Comparison of ENCODE assay signal across 8 cellular contexts in genomic region chr15:66700802-66701421, GRCh38. TPM values are rescaled to one million over a fixed set of nuclear protein-coding genes. Genes with fewer than 3 reads are reported as not detected.
DNase-seq lines count a peak whose midpoint lies in the region; ATAC-seq, FAIRE-seq and TF ChIP-seq lines count a peak whose summit lies in the region.

No MANE protein-coding gene starts in this region.

- peaks cover 35% of the 10 kb centered on the region for H3K4me1 ChIP-seq in A549

- H3K4me3 ChIP-seq in A549 (peak overlapping the region; percentile 90), choroid plexus epithelial cell (ENCODE audit: low read depth, low read length) (peak overlapping the region; percentile 71)

- H3K4me2 ChIP-seq in A549: peak overlapping the region; percentile 97

- POLR2A ChIA-PET in A549 (lab: Yijun Ruan, JAX): interaction anchor here (0.6 to 7.3 kb wide), 15 partner anchors 10 to 196 kb away, joined by 3 to 94 read pairs (median 4); partner anchors contain the start of gene ZWILCH
- POLR2A ChIA-PET in activated CD4-positive, alpha-beta T cell treated with anti-CD3 and anti-CD28 coated beads for 36 hours (lab: Charles Lee): interaction anchor here (0.5 kb wide), 1 partner anchor 1578 kb away, joined by 3 read pairs; no protein-coding TSS in a partner anchor

- peak in 1 of 2 experiments; percentile 26; a peak in 2 of 5 replicates for TF ChIP-seq RAD21 in A549 (conservative IDR thresholded peaks at IDR 0.05 in 1 of 2, IDR thresholded peaks at IDR 0.05 in 1 of 2)

- ATAC-seq in A549: peak; percentile 62 to 73
- peak; percentile 67 for ATAC-seq in GM18867 (IDR thresholded peaks at IDR 0.05; ENCODE audit: unreplicated experiment)
- peak; percentile 48 for ATAC-seq in HG03196 (IDR thresholded peaks at IDR 0.05; ENCODE audit: unreplicated experiment)
- ATAC-seq in activated CD4-positive, alpha-beta T cell treated with anti-CD3 and anti-CD28 coated beads for 36 hours: peak; percentile 86

- H3K4me3 Mint-ChIP-seq in activated CD4-positive, alpha-beta T cell treated with anti-CD3 and anti-CD28 coated beads for 36 hours: peak overlapping the region; percentile 78

- H3K9me3 ChIP-seq in A549: no peaks in the 10 kb centered on the region

- no peak for FAIRE-seq in A549 (lab: Jason Lieb, UNC)

- H3K4me1 Mint-ChIP-seq in activated CD4-positive, alpha-beta T cell treated with anti-CD3 and anti-CD28 coated beads for 36 hours: peaks cover 14% of the 10 kb centered on the region

- peak in 1 of 2 experiments; percentile 58; a peak in 1 of 5 replicates for TF ChIP-seq EP300 in A549 (IDR thresholded peaks at IDR 0.05)

- TF ChIP-seq CTCF in A549 (IDR thresholded peaks at IDR 0.05) (no peak), choroid plexus epithelial cell (conservative IDR thresholded peaks at IDR 0.05; ENCODE audit: low read depth, low read length) (no peak)

- TF ChIP-seq POLR2A in A549 (IDR thresholded peaks at IDR 0.05; ENCODE audit: low read length): peak; percentile 62

- CTCF ChIA-PET in A549 (lab: Yijun Ruan, JAX): interaction anchor here (0.6 to 24.6 kb wide), 14 partner anchors 9 to 163 kb away, joined by 3 to 779 read pairs (median 12); no protein-coding TSS in a partner anchor
- CTCF ChIA-PET in activated CD4-positive, alpha-beta T cell treated with anti-CD3 and anti-CD28 coated beads for 36 hours (lab: Charles Lee): interaction anchor here (0.9 to 1.9 kb wide), 2 partner anchors 9 to 152 kb away, joined by 3 to 5 read pairs; no protein-coding TSS in a partner anchor

- DNase-seq in A549 (ENCODE audit: low read depth in 1 of 2, low spot score in 1 of 2) (peak; percentile 92 to 98), NCI-H524 (lab: John Stamatoyannopoulos, UW) (peak; percentile 90 to 96), choroid plexus epithelial cell (ENCODE audit: low read depth) (peak; percentile 97), left kidney (ENCODE audit: low read depth, low spot score) (peak; percentile 99)
- DNase-seq in activated CD4-positive, alpha-beta T cell treated with anti-CD3 and anti-CD28 coated beads for 36 hours: peak; percentile 93
- peak; percentile 74 to 89 for DNase-seq in stimulated activated CD4-positive, alpha-beta T cell treated with anti-CD3 and anti-CD28 coated beads, Interleukin-1b, Interleukin-23, amount 100 ng/mL, for 4 hours (ENCODE audit: low read depth in 2 of 2)

- no peaks in the 10 kb centered on the region for H3K36me3 Mint-ChIP-seq in activated CD4-positive, alpha-beta T cell treated with anti-CD3 and anti-CD28 coated beads for 36 hours (ENCODE audit: low read depth)

- peaks cover 16% of the 10 kb centered on the region for H3K27me3 Mint-ChIP-seq in activated CD4-positive, alpha-beta T cell treated with anti-CD3 and anti-CD28 coated beads for 36 hours

- peak overlapping the region; percentile 40 for H3K27ac Mint-ChIP-seq in activated CD4-positive, alpha-beta T cell treated with anti-CD3 and anti-CD28 coated beads for 36 hours

- under 1% methylated on average over 19 of the region's 68 CpGs for WGBS in A549 (ENCODE audit: missing lambda C conversion rate)

- intact Hi-C loops in activated CD4-positive, alpha-beta T cell treated with anti-CD3 and anti-CD28 coated beads for 36 hours (cut with DNase I, micrococcal nuclease): loop anchor here (1.0 to 10.0 kb wide), 10 partner anchors 86 to 1354 kb away; partner anchors contain the start of genes AAGAB (in 1 of the 2), IQCH (in 1 of the 2), MAP2K1 (in 1 of the 2) and MAP2K5 (in 1 of the 2)

- peak overlapping the region; percentile 95 for H3K27ac ChIP-seq in A549

- no peaks in the 10 kb centered on the region for H3K9me3 Mint-ChIP-seq in activated CD4-positive, alpha-beta T cell treated with anti-CD3 and anti-CD28 coated beads for 36 hours (ENCODE audit: low read depth)

TF ChIP-seq in A549, 52 proteins besides CTCF, POLR2A, EP300 and RAD21:
- peak; percentile 75 for TF ChIP-seq MAX (IDR thresholded peaks at IDR 0.05)
- TF ChIP-seq CHD4 (IDR thresholded peaks at IDR 0.05; ENCODE audit: borderline replicate concordance): no peak
- no peak for TF ChIP-seq KDM5A (IDR thresholded peaks at IDR 0.05)
- TF ChIP-seq MAFK (IDR thresholded peaks at IDR 0.05; ENCODE audit: partially characterized antibody): no peak
- no peak for TF ChIP-seq KDM1A (IDR thresholded peaks at IDR 0.05; ENCODE audit: low read depth)
- no peak; the same call in 1 of the 2 replicates for TF ChIP-seq MYC (IDR thresholded peaks at IDR 0.05; ENCODE audit: borderline replicate concordance, low read length)
- TF ChIP-seq HES2 (IDR thresholded peaks at IDR 0.05): no peak
- peak; percentile 82; the same call in 2 of the 3 replicates for TF ChIP-seq BCL3 (IDR thresholded peaks at IDR 0.05)
- no peak for TF ChIP-seq FOXS1 (CRISPR knock-in tag; IDR thresholded peaks at IDR 0.05)
- peak; percentile 30 to 88; a peak in 4 of 5 replicates for TF ChIP-seq JUN (IDR thresholded peaks at IDR 0.05)
- no peak for TF ChIP-seq HEYL (CRISPR knock-in tag; IDR thresholded peaks at IDR 0.05)
- 0 out of 2 replicates have a peak, but pooled peaks have one; percentile 49 for TF ChIP-seq PBX3 (IDR thresholded peaks at IDR 0.05)
- peak in 1 of 2 experiments; percentile 56; a peak in 2 of 4 replicates for TF ChIP-seq CEBPB (IDR thresholded peaks at IDR 0.05)
- TF ChIP-seq POLR2AphosphoS2 (conservative IDR thresholded peaks at IDR 0.05; ENCODE audit: low read length): no peak
- no peak for TF ChIP-seq RNF2 (IDR thresholded peaks at IDR 0.05; ENCODE audit: borderline replicate concordance, low read depth)
- TF ChIP-seq MAZ (IDR thresholded peaks at IDR 0.05; ENCODE audit: borderline replicate concordance, low read depth, low read length): no peak
- peak; percentile 53; the same call in 1 of the 2 replicates for TF ChIP-seq GATA3 (IDR thresholded peaks at IDR 0.05; ENCODE audit: borderline replicate concordance)
- TF ChIP-seq E2F6 (IDR thresholded peaks at IDR 0.05; ENCODE audit: borderline replicate concordance, low read depth): peak; percentile 80
- 0 out of 2 replicates have a peak, but pooled peaks have one; percentile 26 for TF ChIP-seq RFX5 (IDR thresholded peaks at IDR 0.05)
- no peak for TF ChIP-seq NPAS2 (CRISPR knock-in tag; IDR thresholded peaks at IDR 0.05; ENCODE audit: borderline replicate concordance)
- no peak for TF ChIP-seq HOXA7 (CRISPR knock-in tag; IDR thresholded peaks at IDR 0.05)
- TF ChIP-seq ZSCAN20 (CRISPR knock-in tag; IDR thresholded peaks at IDR 0.05): no peak

RNA-seq across cellular contexts. Expression of gene SMAD6, which starts 1.1 kb away (rescaled TPM):
- 9.6 and 14.0 TPM in 2 replicates for polyA plus RNA-seq in A549 (2011; rRNA removed)
- 41.3 and 55.8 TPM in 2 replicates for polyA plus RNA-seq in A549 (2012; cell fraction: cytosol; rRNA removed)
- polyA plus RNA-seq in A549 (2012; cell fraction: nucleus; rRNA removed): 173 and 184 TPM in 2 replicates
- 40.5 to 46.7 TPM (median 46.6 TPM) in 3 replicates for polyA plus RNA-seq in A549 (2017; fragmentation: RNase III; extraction: RNeasy Plus Mini Kit Qiagen cat#74134 plus additional on column Dnase treatment)
- 29.1 and 38.4 TPM in 2 replicates for polyA minus RNA-seq in A549 (2011; rRNA and poly(A)+ RNA removed)
- total RNA-seq in activated CD4-positive, alpha-beta T cell treated with anti-CD3 and anti-CD28 coated beads for 36 hours: under 1 TPM; 0.19 to 0.23 TPM

Comparison
In these comparisons a context has a peak if more than half of its experiments do, and no peak if none do; other contexts are left out.
1. Peak in every context shown above with its lines: DNase-seq, ATAC-seq, H3K4me3 ChIP-seq and H3K27ac ChIP-seq.